In genomic region chr1:8661185-8662110, GRCh38 we compare ENCODE assay signal across 8 cellular contexts.
DNase-seq lines count a peak whose midpoint lies in the region; ATAC-seq and TF ChIP-seq lines count a peak whose summit lies in the region.

No MANE protein-coding gene starts in this region.

- H3K4me3 Mint-ChIP-seq in activated T-cell treated with anti-CD3 and anti-CD28 coated beads, Interleukin-2, amount 50 U/mL, for 24 hours = no peak overlapping the region
- H3K4me3 Mint-ChIP-seq in activated T-helper 17 cell treated with anti-CD3 and anti-CD28 coated beads, Interleukin-2, amount 50 U/mL, for 72 hours = no peak overlapping the region

- peaks cover 52 to 76% (median 67%) of the 10 kb centered on the region in 4 donors for H3K4me1 ChIP-seq in stomach

- H3K27ac ChIP-seq in stomach = peak overlapping the region; percentile 23 to 73 (median 65)

- no peaks in the 10 kb centered on the region for H3K36me3 Mint-ChIP-seq in activated T-cell treated with anti-CD3 and anti-CD28 coated beads, Interleukin-2, amount 50 U/mL, for 24 hours (ENCODE audit: low read depth)
- peaks cover under 1% of the 10 kb centered on the region for H3K36me3 Mint-ChIP-seq in activated T-helper 17 cell treated with anti-CD3 and anti-CD28 coated beads, Interleukin-2, amount 50 U/mL, for 72 hours (ENCODE audit: low read depth)

- H3K4me1 Mint-ChIP-seq in activated T-cell treated with anti-CD3 and anti-CD28 coated beads, Interleukin-2, amount 50 U/mL, for 24 hours (ENCODE audit: low read depth) = peaks cover 3% of the 10 kb centered on the region
- H3K4me1 Mint-ChIP-seq in activated T-helper 17 cell treated with anti-CD3 and anti-CD28 coated beads, Interleukin-2, amount 50 U/mL, for 72 hours = peaks cover 6% of the 10 kb centered on the region

- H3K4me3 ChIP-seq in kidney epithelial cell (ENCODE audit: low read depth, low read length) (no peak overlapping the region), stomach (no peak overlapping the region)

- intact Hi-C loops in stomach (cut with DNase I; ENCODE audit: low total_unique reads) = loop anchor here (10.0 kb wide), 1 partner anchor 97 kb away; no protein-coding TSS in a partner anchor

- ATAC-seq in activated T-helper 17 cell treated with anti-CD3 and anti-CD28 coated beads, Interleukin-2, amount 50 U/mL, for 72 hours (replicated peaks) = peak; percentile 89

- DNase-seq in activated T-cell treated with anti-CD3 and anti-CD28 coated beads for 24 hours (ENCODE audit: low read depth) (peak; percentile 34), kidney epithelial cell (ENCODE audit: low read depth) (peak; percentile 56), stomach (no peak), inferior parietal cortex (ENCODE audit: extremely low spot score) (no peak), NCI-H1105 treated with DMSO at 0.1 percent for 48 hours (lab: John Stamatoyannopoulos, UW) (no peak), NCI-H1694 treated with DMSO at 0.1 percent for 48 hours (lab: John Stamatoyannopoulos, UW) (no peak)
- DNase-seq in activated T-cell treated with anti-CD3 and anti-CD28 coated beads, Interleukin-2, amount 50 U/mL, for 24 hours = no peak

- no peaks in the 10 kb centered on the region for H3K9me3 ChIP-seq in stomach

- WGBS in stomach, 5 donors = 22 to 44% (median 37%) methylated on average over 8 of the region's 8 CpGs

- no peaks in the 10 kb centered on the region for H3K27me3 ChIP-seq in kidney epithelial cell (ENCODE audit: control insufficient read depth, insufficient read depth, low read length)
- no peaks in the 10 kb centered on the region for H3K27me3 ChIP-seq in stomach

- no peaks in the 10 kb centered on the region for H3K9me3 Mint-ChIP-seq in activated T-cell treated with anti-CD3 and anti-CD28 coated beads, Interleukin-2, amount 50 U/mL, for 24 hours
- no peaks in the 10 kb centered on the region for H3K9me3 Mint-ChIP-seq in activated T-helper 17 cell treated with anti-CD3 and anti-CD28 coated beads, Interleukin-2, amount 50 U/mL, for 72 hours

- TF ChIP-seq POLR2A in stomach (IDR thresholded peaks at IDR 0.05) = no peak

- H3K27ac Mint-ChIP-seq in activated T-cell treated with anti-CD3 and anti-CD28 coated beads, Interleukin-2, amount 50 U/mL, for 24 hours = no peak overlapping the region
- H3K27ac Mint-ChIP-seq in activated T-helper 17 cell treated with anti-CD3 and anti-CD28 coated beads, Interleukin-2, amount 50 U/mL, for 72 hours = no peak overlapping the region

- no peak for TF ChIP-seq CTCF in kidney epithelial cell (IDR thresholded peaks at IDR 0.05; ENCODE audit: insufficient read depth, low read length, poor library complexity, severe bottlenecking)
- TF ChIP-seq CTCF in stomach (IDR thresholded peaks at IDR 0.05) = no peak

- TF ChIP-seq EP300 in stomach (IDR thresholded peaks at IDR 0.05) = no peak

- H3K36me3 ChIP-seq in kidney epithelial cell (ENCODE audit: control insufficient read depth, insufficient read depth, low read length) (no peaks in the 10 kb centered on the region), stomach (no peaks in the 10 kb centered on the region)

- H3K27me3 Mint-ChIP-seq in activated T-cell treated with anti-CD3 and anti-CD28 coated beads, Interleukin-2, amount 50 U/mL, for 24 hours = no peaks in the 10 kb centered on the region
- no peaks in the 10 kb centered on the region for H3K27me3 Mint-ChIP-seq in activated T-helper 17 cell treated with anti-CD3 and anti-CD28 coated beads, Interleukin-2, amount 50 U/mL, for 72 hours

Comparison
In these comparisons a context has a peak if more than half of its experiments do, and no peak if none do; other contexts are left out.
1. DNase-seq: peak in activated T-cell treated with anti-CD3 and anti-CD28 coated beads for 24 hours (single experiment) and kidney epithelial cell (single experiment); none in activated T-cell treated with anti-CD3 and anti-CD28 coated beads, Interleukin-2, amount 50 U/mL, for 24 hours (single experiment), stomach (single experiment), inferior parietal cortex (single experiment), NCI-H1105 treated with DMSO at 0.1 percent for 48 hours (single experiment) and NCI-H1694 treated with DMSO at 0.1 percent for 48 hours (single experiment).